Comparison of ENCODE assay signal across 8 cellular contexts in the genomic region with DNA sequence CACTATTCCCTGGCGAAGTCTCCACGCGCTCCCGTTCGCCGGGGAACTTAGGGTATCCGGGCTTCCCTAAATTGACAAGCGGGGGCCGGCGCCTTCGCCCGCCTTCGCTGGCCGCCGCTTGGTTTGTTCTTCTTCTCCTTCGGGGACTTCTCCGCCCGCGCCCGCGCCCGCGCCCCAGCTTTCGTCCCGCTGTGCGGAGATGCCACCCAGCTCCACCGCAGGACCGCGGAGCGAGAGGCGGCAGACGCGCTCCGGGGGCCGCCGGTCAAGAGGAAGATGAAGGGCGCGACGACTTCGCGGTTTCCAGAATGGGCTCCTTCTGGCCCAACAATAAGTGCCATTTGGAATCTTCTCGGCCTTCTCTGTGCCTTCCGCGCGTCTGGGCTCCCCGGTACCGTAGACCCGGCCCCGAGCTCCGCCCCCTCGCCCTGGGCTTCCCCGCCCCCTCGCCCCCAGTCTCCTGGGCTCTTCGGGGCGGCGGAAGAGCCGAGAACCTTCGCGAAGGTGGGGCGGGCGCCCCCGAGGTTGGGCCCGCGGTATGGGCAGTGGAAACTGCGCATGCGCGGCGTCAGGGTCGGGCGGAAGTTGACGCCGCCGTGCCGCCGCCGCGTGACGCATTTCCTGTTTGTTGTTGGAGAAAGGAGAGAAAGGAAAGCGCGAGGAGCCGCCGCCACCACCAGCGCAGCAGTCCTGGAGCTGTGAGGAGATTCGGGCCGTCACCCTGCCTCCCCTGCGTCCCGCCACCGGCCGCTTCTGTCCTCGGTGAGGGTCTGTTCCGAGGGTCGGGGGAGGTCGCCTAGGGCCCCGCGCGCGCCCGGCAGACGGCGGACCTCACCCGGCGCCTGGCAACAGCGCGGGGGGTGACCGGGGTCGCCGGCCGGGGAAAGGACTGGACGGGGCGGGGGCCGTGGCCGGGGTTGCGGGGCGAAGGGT. TPM values are rescaled to one million over a fixed set of nuclear protein-coding genes. Genes with fewer than 3 reads are reported as not detected.
A peak's percentile ranks its signal among the peaks of the same experiment; 100 is the strongest.
DNase-seq lines count a peak whose midpoint lies in the region; ATAC-seq, FAIRE-seq and TF ChIP-seq lines count a peak whose summit lies in the region.

A gene (plus strand): TSS at position 622 of the 933 bp plus-strand sequence. CDS start 21,569 bp downstream, outside the sequence.

- DNase-seq in GM12891 (ENCODE audit: insufficient read length, low spot score) (peak; percentile 88), NCI-H1417 treated with DMSO at 0.1 percent for 48 hours (lab: John Stamatoyannopoulos, UW) (peak; percentile 37), T follicular helper cell (ENCODE audit: low read depth) (peak; percentile 94), adipocyte (ENCODE audit: low read depth) (peak; percentile 97), cardiac muscle cell (ENCODE audit: low read depth in 1 of 2, low spot score in 1 of 2) (peak; percentile 96), tibial artery (peak; percentile 90 to 96)

- peak; percentile 97 for FAIRE-seq in GM12891 (lab: Jason Lieb, UNC)

- ATAC-seq in HG02763 (IDR thresholded peaks at IDR 0.05; ENCODE audit: unreplicated experiment): peak; percentile 79

- peaks cover 36% of the 10 kb centered on the region for H3K79me2 ChIP-seq in parathyroid adenoma

- no peak for TF ChIP-seq CTCF in cardiac muscle cell (IDR thresholded peaks at IDR 0.05; ENCODE audit: low read depth, low read length)
- TF ChIP-seq CTCF in parathyroid adenoma (IDR thresholded peaks at IDR 0.05): no peak
- TF ChIP-seq CTCF in tibial artery (IDR thresholded peaks at IDR 0.05): no peak

- H3K9me3 ChIP-seq in adipocyte (ENCODE audit: control insufficient read depth, low read length): no peaks in the 10 kb centered on the region
- no peaks in the 10 kb centered on the region for H3K9me3 ChIP-seq in cardiac muscle cell (ENCODE audit: low read depth)
- H3K9me3 ChIP-seq in parathyroid adenoma (ENCODE audit: control insufficient read depth, low read length): no peaks in the 10 kb centered on the region
- H3K9me3 ChIP-seq in tibial artery: no peaks in the 10 kb centered on the region

- H3K27ac ChIP-seq in cardiac muscle cell (peak within 1 kb of the TSS; percentile 99), parathyroid adenoma (peak within 1 kb of the TSS; percentile 84), tibial artery (peak within 1 kb of the TSS; percentile 87 to 97)

- intact Hi-C loops in tibial artery (cut with DNase I; ENCODE audit: low total_unique reads): loop anchor here (5.0 kb wide), 1 partner anchor 64 kb away; no protein-coding TSS in a partner anchor

- H3K4me2 ChIP-seq in parathyroid adenoma (ENCODE audit: low read length): peak within 1 kb of the TSS; percentile 93

- H3K27me3 ChIP-seq in adipocyte (replicated peaks; ENCODE audit: control insufficient read depth, insufficient read depth, low read length): no peaks in the 10 kb centered on the region
- H3K27me3 ChIP-seq in cardiac muscle cell: no peaks in the 10 kb centered on the region
- no peaks in the 10 kb centered on the region for H3K27me3 ChIP-seq in parathyroid adenoma (ENCODE audit: control insufficient read depth, insufficient read depth, low read length)
- H3K27me3 ChIP-seq in tibial artery: no peaks in the 10 kb centered on the region

- no peaks in the 10 kb centered on the region for H3K36me3 ChIP-seq in adipocyte (ENCODE audit: control insufficient read depth, insufficient read depth, low read length, severe bottlenecking)
- H3K36me3 ChIP-seq in cardiac muscle cell: no peaks in the 10 kb centered on the region
- no peaks in the 10 kb centered on the region for H3K36me3 ChIP-seq in parathyroid adenoma (ENCODE audit: control insufficient read depth, insufficient read depth, low read length)
- no peaks in the 10 kb centered on the region for H3K36me3 ChIP-seq in tibial artery

- H3K4me1 ChIP-seq in adipocyte (ENCODE audit: control insufficient read depth, insufficient read depth, low read length) (peaks cover 34% of the 10 kb centered on the region), cardiac muscle cell (ENCODE audit: low read depth) (peaks cover 8% of the 10 kb centered on the region), parathyroid adenoma (peaks cover 5% of the 10 kb centered on the region), tibial artery (peaks cover 4 to 46% (median 25%) of the 10 kb centered on the region in 4 donors)

- peak within 1 kb of the TSS; percentile 90 for H3K4me3 ChIP-seq in adipocyte (ENCODE audit: low read length)
- H3K4me3 ChIP-seq in cardiac muscle cell: peak within 1 kb of the TSS; percentile 88
- H3K4me3 ChIP-seq in parathyroid adenoma (ENCODE audit: low read depth, low read length): peak within 1 kb of the TSS; percentile 77
- peak within 1 kb of the TSS; percentile 87 to 94 for H3K4me3 ChIP-seq in tibial artery

- H3K9ac ChIP-seq in adipocyte (ENCODE audit: low read length) (peak within 1 kb of the TSS; percentile 90), parathyroid adenoma (peak within 1 kb of the TSS; percentile 64)

- TF ChIP-seq POLR2A in GM12891 (IDR thresholded peaks at IDR 0.05; ENCODE audit: low read depth, low read length): peak; percentile 61

- peak within 1 kb of the TSS; percentile 92 for H2AFZ ChIP-seq in parathyroid adenoma

TF ChIP-seq in GM12891, 5 proteins besides CTCF, POLR2A, EP300 and RAD21:
- TF ChIP-seq POLR2AphosphoS5 (IDR thresholded peaks at IDR 0.05; ENCODE audit: low read depth, low read length) (peak; percentile 58; the same call in 1 of the 2 replicates), SPI1 (IDR thresholded peaks at IDR 0.05; ENCODE audit: low read depth, low read length) (no peak), POU2F2 (IDR thresholded peaks at IDR 0.05; ENCODE audit: low read depth, low read length) (no peak), TAF1 (IDR thresholded peaks at IDR 0.05; ENCODE audit: low read depth, low read length) (0 out of 2 replicates have a peak, but pooled peaks have one; percentile 11)

RNA-seq across cellular contexts. Expression of the gene that starts here (rescaled TPM):
- polyA plus RNA-seq in GM12891 (2012; ENCODE audit: low read depth, missing spikeins): 60.3 TPM
- 110 and 117 TPM in 2 replicates for total RNA-seq in cardiac muscle cell
- polyA plus RNA-seq in cardiac muscle cell: 122 and 137 TPM in 2 replicates

Comparison
In these comparisons a context has a peak if more than half of its experiments do, and no peak if none do; other contexts are left out.
1. Peak in every context shown above with its lines: DNase-seq, ATAC-seq, H3K4me3 ChIP-seq and H3K27ac ChIP-seq.
2. DNase-seq: peak in every context shown above with its lines; median percentile 97 in adipocyte; 96 in cardiac muscle cell; 94 in T follicular helper cell; 93 in tibial artery; 88 in GM12891; 37 in NCI-H1417 treated with DMSO at 0.1 percent for 48 hours.